ENCODE assay signal across 10 cellular contexts in genomic region chr3:16290827-16291196, GRCh38. TPM values are rescaled to one million over a fixed set of nuclear protein-coding genes. Genes with fewer than 3 reads are reported as not detected.
DNase-seq lines count a peak whose midpoint lies in the region; ATAC-seq and TF ChIP-seq lines count a peak whose summit lies in the region.
"Had no signal": no experiment of that assay in that cellular context is flagged by ENCODE, and none has a peak within 500 bp of the region (broad histone marks: within the 10 kb centered on the region; RNA-seq: fewer than 3 reads in every experiment).

No MANE protein-coding gene starts in this region.

- DNase-seq in EH (ENCODE audit: low read depth) (peak; percentile 53), GM23248 (peak; percentile 19), RPMI7951 (ENCODE audit: low read depth) (peak; percentile 49), left lobe of liver (ENCODE audit: low spot score) (no peak), UCSD-AML1 (lab: John Stamatoyannopoulos, UW; ENCODE audit: unreplicated experiment) (no peak), Caco-2 (no peak), NCI-H2227 (lab: John Stamatoyannopoulos, UW; ENCODE audit: unreplicated experiment) (no peak)
- DNase-seq: activated gamma-delta T cell; NK-92 treated with Interleukin-12 subunit alpha and Interleukin-12 subunit beta, amount 100 ng/mL, for 24 hours had no signal

- H3K4me1 ChIP-seq in GM23248 (ENCODE audit: insufficient read depth) (peaks cover 25% of the 10 kb centered on the region), Caco-2 (peaks cover 6% of the 10 kb centered on the region; the same call in 1 of the 2 replicates)

- H3K4me1 Mint-ChIP-seq in Caco-2 (ENCODE audit: low read depth, unreplicated experiment) = peaks cover 10% of the 10 kb centered on the region

- no peak overlapping the region for H3K27ac ChIP-seq in GM23248

- 0 out of 2 replicates have a peak, but pooled peaks cover 12% of the 10 kb centered on the region for H3K79me2 ChIP-seq in GM23248 (ENCODE audit: insufficient read depth)

- H3K9me3 ChIP-seq in GM23248 (ENCODE audit: low read depth) (no peaks in the 10 kb centered on the region), Caco-2 (no peaks in the 10 kb centered on the region)

- no peak overlapping the region for H2AFZ ChIP-seq in GM23248

- no peak overlapping the region for H3K9ac ChIP-seq in GM23248

- H3K9me2 ChIP-seq in GM23248 (ENCODE audit: insufficient read depth) = no peaks in the 10 kb centered on the region

- no peaks in the 10 kb centered on the region for H4K20me1 ChIP-seq in GM23248 (ENCODE audit: insufficient read depth)

- CTCF ChIA-PET in Caco-2 (lab: Charles Lee) = interaction anchor here (0.6 to 1.8 kb wide), 14 partner anchors 9 to 1015 kb away, joined by 3 to 17 read pairs (median 4); partner anchors contain the start of genes DPH3, OXNAD1 and RFTN1

- no peaks in the 10 kb centered on the region for H3K27me3 Mint-ChIP-seq in Caco-2 (ENCODE audit: insufficient read depth, unreplicated experiment)

- no peak overlapping the region for H3K4me3 Mint-ChIP-seq in Caco-2 (ENCODE audit: unreplicated experiment)

- H3K4me2 ChIP-seq in GM23248 (ENCODE audit: unreplicated experiment) = no peak overlapping the region

- BruUV-seq in Caco-2 (replicated peaks; lab: Mats Ljungman, UMichigan) = no TSS peak

- no peak overlapping the region for H3K4me3 ChIP-seq in GM23248
- no peak overlapping the region for H3K4me3 ChIP-seq in Caco-2 (ENCODE audit: low read depth, low read length)

- peaks cover 17% of the 10 kb centered on the region; the same call in 1 of the 2 replicates for H3F3A ChIP-seq in GM23248 (ENCODE audit: insufficient read depth)

- H3K36me3 Mint-ChIP-seq in Caco-2 (ENCODE audit: insufficient read depth, unreplicated experiment) = peaks cover 19% of the 10 kb centered on the region

- H3K27ac Mint-ChIP-seq in Caco-2 (ENCODE audit: unreplicated experiment) = no peak overlapping the region

- POLR2A ChIA-PET in Caco-2 (lab: Charles Lee) = no interaction called here

- in situ Hi-C loops in GM23248 (cut with MboI) = loop anchor here (10.0 to 25.0 kb wide), 3 partner anchors 264 to 921 kb away; no protein-coding TSS in a partner anchor

- H3K27me3 ChIP-seq in GM23248 (replicated peaks; ENCODE audit: insufficient read depth) (no peaks in the 10 kb centered on the region), Caco-2 (replicated peaks; ENCODE audit: control insufficient read depth, insufficient read depth, low read length) (no peaks in the 10 kb centered on the region)

- no peaks in the 10 kb centered on the region for H3K9me3 Mint-ChIP-seq in Caco-2 (ENCODE audit: unreplicated experiment)

- no peaks in the 10 kb centered on the region for H3K36me3 ChIP-seq in GM23248 (ENCODE audit: low read depth)
- H3K36me3 ChIP-seq in Caco-2 (ENCODE audit: control insufficient read depth, insufficient read depth, low read length) = no peaks in the 10 kb centered on the region; the same call in 1 of the 2 replicates

- intact Hi-C loops in Caco-2 (cut with micrococcal nuclease; ENCODE audit: unreplicated experiment) = loop anchor here (1.0 kb wide), 3 partner anchors 226 to 310 kb away; no protein-coding TSS in a partner anchor

- WGBS in GM23248 (ENCODE audit: low coverage in 1 of 2, low lambda C conversion rate in 2 of 2, missing lambda C conversion rate in 2 of 2), 2 experiments = 46 to 53% methylated on average over 2 of the region's 2 CpGs

- ATAC-seq in left lobe of liver (peak; percentile 10), GM19035 (IDR thresholded peaks at IDR 0.05; ENCODE audit: unreplicated experiment) (no peak)

- TF ChIP-seq CTCF in Caco-2 (IDR thresholded peaks at IDR 0.05; ENCODE audit: insufficient read depth in 1 of 2, low read depth in 1 of 2, low read length in 1 of 2, severe bottlenecking in 1 of 2, unreplicated experiment in 1 of 2) = no peak

RNA-seq across cellular contexts. Expression of gene OXNAD1, which starts 25.8 kb away (rescaled TPM):
- total RNA-seq in GM23248 (2014; rRNA removed; shearing (Covaris generic)) = 3.4 and 10.8 TPM in 2 replicates
- polyA plus RNA-seq in GM23248 (2016; fragmentation: Nextera tagmentation; extraction: Ambion mirVana) = 9.8 and 10.2 TPM in 2 replicates
- total RNA-seq in RPMI7951 (2014; rRNA removed; shearing (Covaris generic)) = 12.9 and 13.1 TPM in 2 replicates
- total RNA-seq in left lobe of liver (17.8 TPM), Caco-2 (2022) (20.0 and 22.9 TPM in 2 replicates)

RNA-seq across cellular contexts. Expression of gene DPH3, which starts 26.1 kb away (rescaled TPM):
- 27.1 and 27.3 TPM in 2 replicates for total RNA-seq in GM23248 (2014; rRNA removed; shearing (Covaris generic))
- polyA plus RNA-seq in GM23248 (2016; fragmentation: Nextera tagmentation; extraction: Ambion mirVana) = 46.1 and 51.3 TPM in 2 replicates
- total RNA-seq in RPMI7951 (2014; rRNA removed; shearing (Covaris generic)) = 21.9 and 24.0 TPM in 2 replicates
- 10.9 TPM for total RNA-seq in left lobe of liver
- 25.6 and 30.0 TPM in 2 replicates for total RNA-seq in Caco-2 (2022)

Comparison
In these comparisons a context has a peak if more than half of its experiments do, and no peak if none do; other contexts are left out.
1. DNase-seq: peak in EH (single experiment), GM23248 (single experiment) and RPMI7951 (single experiment); none in left lobe of liver (single experiment), UCSD-AML1 (single experiment), Caco-2 (0 of 2) and NCI-H2227 (single experiment).